In the genomic region with DNA sequence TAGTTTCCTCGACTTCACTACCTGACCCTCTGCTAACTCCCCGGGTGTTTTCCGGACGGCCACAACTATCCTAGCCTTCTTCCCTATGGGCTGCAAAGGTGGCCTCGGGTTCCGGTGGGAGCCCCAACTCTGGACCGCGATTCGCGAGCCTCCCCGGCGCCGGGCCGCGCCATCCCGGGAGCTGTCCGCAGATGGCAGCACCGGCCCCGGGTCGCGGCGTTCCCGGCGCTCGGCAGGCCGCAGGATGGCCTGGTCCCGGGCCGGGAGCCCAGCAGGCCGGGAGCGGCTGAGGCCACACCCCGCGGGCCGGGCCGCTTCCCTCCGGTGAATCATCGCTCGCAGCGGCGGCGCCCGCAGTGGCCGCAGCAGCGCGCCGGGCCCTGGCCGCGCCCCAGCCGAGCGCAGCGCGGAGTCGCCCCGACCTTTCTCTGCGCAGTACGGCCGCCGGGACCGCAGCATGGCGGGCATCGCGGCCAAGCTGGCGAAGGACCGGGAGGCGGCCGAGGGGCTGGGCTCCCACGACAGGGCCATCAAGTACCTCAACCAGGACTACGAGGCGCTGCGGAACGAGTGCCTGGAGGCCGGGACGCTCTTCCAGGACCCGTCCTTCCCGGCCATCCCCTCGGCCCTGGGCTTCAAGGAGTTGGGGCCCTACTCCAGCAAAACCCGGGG, we compare ENCODE assay signal across 8 cellular contexts. TPM values are rescaled to one million over a fixed set of nuclear protein-coding genes. Genes with fewer than 3 reads are reported as not detected.
DNase-seq lines count a peak whose midpoint lies in the region; ATAC-seq and TF ChIP-seq lines count a peak whose summit lies in the region.

Gene CAPN2 (plus strand): TSS at position 356 of the 672 bp plus-strand sequence. CDS start 102 bp downstream, at position 458.

- ATAC-seq in GM21737 (IDR thresholded peaks at IDR 0.05; ENCODE audit: unreplicated experiment) (peak; percentile 68), body of pancreas (peak; percentile 94)

- no peaks in the 10 kb centered on the region for H3K9me3 ChIP-seq in body of pancreas

- peak; percentile 71 to 94 (median 77) for TF ChIP-seq POLR2A in body of pancreas (IDR thresholded peaks at IDR 0.05)

- H3K36me3 ChIP-seq in KMS-11 (ENCODE audit: insufficient read depth): no peaks in the 10 kb centered on the region
- H3K36me3 ChIP-seq in body of pancreas (replicated peaks in 1 of 2; ENCODE audit: insufficient read depth in 1 of 2, low read depth in 2 of 2): no peaks in the 10 kb centered on the region

- H3K27me3 Mint-ChIP-seq in T-helper 2 cell treated with Interferon-gamma antibody and Interleukin-4, amounts not matched to agents 5 μg/mL and 100 μg/mL, for 36 hours (ENCODE audit: low read depth): peaks cover 5% of the 10 kb centered on the region

- H3K9ac ChIP-seq in KMS-11: peak within 1 kb of the TSS; percentile 92

- no peaks in the 10 kb centered on the region for H4K20me1 ChIP-seq in KMS-11 (ENCODE audit: insufficient read depth)

- 0% methylated on average over 4 to 56 of the region's 76 CpGs for WGBS in body of pancreas, 2 donors

- no peaks in the 10 kb centered on the region for H3K27me3 ChIP-seq in KMS-11 (ENCODE audit: insufficient read depth, low read depth)
- H3K27me3 ChIP-seq in body of pancreas: no peaks in the 10 kb centered on the region

- peak within 1 kb of the TSS; percentile 75 for H3K4me3 ChIP-seq in KMS-11 (IDR thresholded peaks at IDR 0.05; ENCODE audit: insufficient read depth, low read depth, low read length)
- peak within 1 kb of the TSS; percentile 22 to 56 for H3K4me3 ChIP-seq in body of pancreas

- H3K9me3 Mint-ChIP-seq in T-helper 2 cell treated with Interferon-gamma antibody and Interleukin-4, amounts not matched to agents 5 μg/mL and 100 μg/mL, for 36 hours: no peaks in the 10 kb centered on the region

- TF ChIP-seq CTCF in KMS-11 (conservative IDR thresholded peaks at IDR 0.05; ENCODE audit: low read depth, low read length): peak; percentile 42
- peak; percentile 57 to 95 (median 68) for TF ChIP-seq CTCF in body of pancreas (IDR thresholded peaks at IDR 0.05)

- H3K4me1 ChIP-seq in KMS-11 (ENCODE audit: low read depth, poor library complexity, severe bottlenecking): peaks cover 46% of the 10 kb centered on the region
- peaks cover 43% of the 10 kb centered on the region for H3K4me1 ChIP-seq in body of pancreas

- H3K27ac ChIP-seq in KMS-11 (peak within 1 kb of the TSS; percentile 55), body of pancreas (peak within 1 kb of the TSS; percentile 80 to 91 (median 88))

- peaks cover 30% of the 10 kb centered on the region for H3K36me3 Mint-ChIP-seq in T-helper 2 cell treated with Interferon-gamma antibody and Interleukin-4, amounts not matched to agents 5 μg/mL and 100 μg/mL, for 36 hours (ENCODE audit: low read depth)

- H3K4me1 Mint-ChIP-seq in T-helper 2 cell treated with Interferon-gamma antibody and Interleukin-4, amounts not matched to agents 5 μg/mL and 100 μg/mL, for 36 hours (ENCODE audit: low read depth): peaks cover 48% of the 10 kb centered on the region

- peak within 1 kb of the TSS; percentile 92 for H3K4me2 ChIP-seq in KMS-11

- intact Hi-C loops in body of pancreas (cut with DNase I): no loop called here

- peak within 1 kb of the TSS; percentile 82 for H2AFZ ChIP-seq in KMS-11 (ENCODE audit: low read depth)

- H3K79me2 ChIP-seq in KMS-11 (ENCODE audit: insufficient read depth, low read depth): peaks cover 11% of the 10 kb centered on the region; the same call in 1 of the 2 replicates

- H3K27ac Mint-ChIP-seq in T-helper 2 cell treated with Interferon-gamma antibody and Interleukin-4, amounts not matched to agents 5 μg/mL and 100 μg/mL, for 36 hours: peak within 1 kb of the TSS; percentile 92

- H3K4me3 Mint-ChIP-seq in T-helper 2 cell treated with Interferon-gamma antibody and Interleukin-4, amounts not matched to agents 5 μg/mL and 100 μg/mL, for 36 hours: peak within 1 kb of the TSS; percentile 81

- peak; percentile 96 for DNase-seq in GM03348 (ENCODE audit: low spot score)
- DNase-seq in T-helper 2 cell treated with Interferon-gamma antibody and Interleukin-4, amounts not matched to agents 5 μg/mL and 100 μg/mL, for 36 hours (ENCODE audit: low spot score): peak; percentile 75
- DNase-seq in body of pancreas: peak; percentile 85 to 91 (median 88)
- peak; percentile 72 to 74 for DNase-seq in hippocampal formation (lab: John Stamatoyannopoulos, UW)
- DNase-seq in putamen (ENCODE audit: low spot score): peak; percentile 85
- no peak for DNase-seq in OCI-M2 (lab: John Stamatoyannopoulos, UW; ENCODE audit: unreplicated experiment)

RNA-seq across cellular contexts. Expression of gene CAPN2, which starts in this region (rescaled TPM):
- total RNA-seq in body of pancreas: 10 to 100 TPM; 85.7 to 90.0 TPM
